Comparison of ENCODE assay signal across 11 cellular contexts in the genomic region with DNA sequence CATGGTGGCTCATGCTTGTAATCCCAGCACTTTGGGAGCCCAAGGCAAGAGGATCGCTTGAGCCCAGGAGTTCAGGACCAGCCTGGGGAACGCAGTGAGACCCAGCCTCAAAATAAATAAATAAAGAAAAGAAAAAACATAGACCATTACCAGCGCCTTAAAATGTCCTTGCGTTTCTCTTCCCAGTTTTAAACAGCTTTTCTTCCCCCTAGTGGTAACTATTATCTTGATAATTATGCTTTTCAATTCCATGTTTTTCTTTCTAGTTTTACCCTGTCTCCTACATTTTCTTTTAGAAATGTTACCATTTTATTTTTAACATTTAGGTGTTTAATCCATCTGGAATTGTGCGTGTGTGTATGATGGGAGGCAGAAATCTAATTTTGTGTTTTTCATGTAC. TPM values are rescaled to one million over a fixed set of nuclear protein-coding genes. Genes with fewer than 3 reads are reported as not detected.
DNase-seq lines count a peak whose midpoint lies in the region; ATAC-seq, FAIRE-seq and TF ChIP-seq lines count a peak whose summit lies in the region.
"Had no signal": no experiment of that assay in that cellular context is flagged by ENCODE, and none has a peak within 500 bp of the region (broad histone marks: within the 10 kb centered on the region; RNA-seq: fewer than 3 reads in every experiment).

No MANE protein-coding gene starts in this region.

- TF ChIP-seq POLR2A in sigmoid colon (IDR thresholded peaks at IDR 0.05): no peak

- peak; percentile 65 for FAIRE-seq in TTC549 (lab: Jason Lieb, UNC)

- TF ChIP-seq CTCF in AG04450 (IDR thresholded peaks at IDR 0.05; ENCODE audit: low read depth, low read length) (peak; percentile 47), GM12874 (IDR thresholded peaks at IDR 0.05; ENCODE audit: insufficient read depth, low read depth, low read length) (0 out of 2 replicates have a peak, but pooled peaks have one; percentile 1), sigmoid colon (IDR thresholded peaks at IDR 0.05) (no peak), foreskin fibroblast (IDR thresholded peaks at IDR 0.05; ENCODE audit: low read depth, low read length) (no peak)

- H3K4me1 ChIP-seq in iPS-20b (ENCODE audit: insufficient read depth, low read length): no peaks in the 10 kb centered on the region
- H3K4me1 ChIP-seq in sigmoid colon: no peaks in the 10 kb centered on the region

- CTCF ChIA-PET in AG04450 (lab: Charles Lee): no interaction called here

- 0 out of 2 replicates have a peak overlapping the region, but pooled peaks have one; percentile 15 for H3K9ac ChIP-seq in iPS-20b (ENCODE audit: low read depth, low read length)

- no peak for ATAC-seq in HG02763 (IDR thresholded peaks at IDR 0.05; ENCODE audit: unreplicated experiment)
- no peak for ATAC-seq in GM18873 (IDR thresholded peaks at IDR 0.05; ENCODE audit: low FRiP score, unreplicated experiment)

- H3K4me3 ChIP-seq in AG04450 (ENCODE audit: low read depth, low read length) (no peak overlapping the region), iPS-20b (ENCODE audit: low read length) (no peak overlapping the region), sigmoid colon (no peak overlapping the region), foreskin fibroblast (ENCODE audit: low read depth in 1 of 2, low read length in 2 of 2) (no peak overlapping the region)

- no peak for TF ChIP-seq EP300 in sigmoid colon (IDR thresholded peaks at IDR 0.05)

- H3K36me3 ChIP-seq in iPS-20b (ENCODE audit: insufficient read depth, low read depth, low read length) (no peaks in the 10 kb centered on the region), sigmoid colon (no peaks in the 10 kb centered on the region)

- 42 to 59% methylated on average over 5 of the region's 5 CpGs for WGBS in sigmoid colon, 2 donors

- H3K9me3 ChIP-seq in AG04450 (ENCODE audit: control insufficient read depth, insufficient read depth, low read length): no peaks in the 10 kb centered on the region
- H3K9me3 ChIP-seq in iPS-20b (ENCODE audit: insufficient read depth, low read depth, low read length): no peaks in the 10 kb centered on the region
- no peaks in the 10 kb centered on the region for H3K9me3 ChIP-seq in sigmoid colon

- H3K27me3 ChIP-seq in AG04450 (ENCODE audit: control insufficient read depth, insufficient read depth, low read length) (no peaks in the 10 kb centered on the region), iPS-20b (ENCODE audit: insufficient read depth, low read length) (no peaks in the 10 kb centered on the region), sigmoid colon (no peaks in the 10 kb centered on the region)

- intact Hi-C loops in sigmoid colon (cut with DNase I): no loop called here

- no peak for DNase-seq in AG04450 (ENCODE audit: low read depth, low spot score)
- DNase-seq in sigmoid colon: no peak
- DNase-seq in foreskin fibroblast: no peak
- DNase-seq: activated CD4-positive, alpha-beta T cell treated with anti-CD3 and anti-CD28 coated beads for 1 hour; stimulated activated CD4-positive, alpha-beta T cell treated with anti-CD3 and anti-CD28 coated beads, Interleukin-4, amount 100 ng/mL, for 24 hours had no signal

- H3K27ac ChIP-seq in AG04450 (ENCODE audit: low read depth, low read length): no peak overlapping the region
- H3K27ac ChIP-seq in iPS-20b (ENCODE audit: low read length): no peak overlapping the region
- no peak overlapping the region for H3K27ac ChIP-seq in sigmoid colon

- POLR2A ChIA-PET in AG04450 (lab: Yijun Ruan, JAX): no interaction called here

RNA-seq across cellular contexts. Expression of a gene that starts 24.4 kb away (rescaled TPM):
- polyA plus RNA-seq in AG04450 (2011; rRNA removed) (not detected in 2 replicates), sigmoid colon (under 1 TPM in 2 of 3 donors, not detected in 1; under 0.01 to 0.22 TPM)
- polyA minus RNA-seq in AG04450 (2011; rRNA and poly(A)+ RNA removed): not detected in 2 replicates
- not detected for total RNA-seq in sigmoid colon
- total RNA-seq: omental fat pad had no signal

RNA-seq across cellular contexts. Expression of a gene that starts 36.6 kb away (rescaled TPM):
- polyA plus RNA-seq in AG04450 (2011; rRNA removed): 88.1 and 123 TPM in 2 replicates
- polyA minus RNA-seq in AG04450 (2011; rRNA and poly(A)+ RNA removed): 14.3 and 29.0 TPM in 2 replicates
- 10 to 100 TPM; 92.8 to 98.5 (median 96.0) TPM for total RNA-seq in sigmoid colon
- polyA plus RNA-seq in sigmoid colon: 100 to 1,000 TPM in 1 of 3 donors, 10 to 100 TPM in 2; 64.9 to 129 (median 65.2) TPM

Comparison
In these comparisons a context has a peak if more than half of its experiments do, and no peak if none do; other contexts are left out.
1. CTCF ChIP-seq: peak in AG04450 (single experiment) and GM12874 (single experiment); none in sigmoid colon (0 of 4) and foreskin fibroblast (single experiment).